In genomic region chr2:25088817-25089485, GRCh38 we compare ENCODE assay signal across 1 cellular context.
TF ChIP-seq lines count a peak whose summit lies in the region.

No MANE protein-coding gene starts in this region.

TF ChIP-seq in HCT116, 20 proteins besides CTCF, POLR2A, EP300 and RAD21 (continued from another document):
- TF ChIP-seq, protein P1, sequence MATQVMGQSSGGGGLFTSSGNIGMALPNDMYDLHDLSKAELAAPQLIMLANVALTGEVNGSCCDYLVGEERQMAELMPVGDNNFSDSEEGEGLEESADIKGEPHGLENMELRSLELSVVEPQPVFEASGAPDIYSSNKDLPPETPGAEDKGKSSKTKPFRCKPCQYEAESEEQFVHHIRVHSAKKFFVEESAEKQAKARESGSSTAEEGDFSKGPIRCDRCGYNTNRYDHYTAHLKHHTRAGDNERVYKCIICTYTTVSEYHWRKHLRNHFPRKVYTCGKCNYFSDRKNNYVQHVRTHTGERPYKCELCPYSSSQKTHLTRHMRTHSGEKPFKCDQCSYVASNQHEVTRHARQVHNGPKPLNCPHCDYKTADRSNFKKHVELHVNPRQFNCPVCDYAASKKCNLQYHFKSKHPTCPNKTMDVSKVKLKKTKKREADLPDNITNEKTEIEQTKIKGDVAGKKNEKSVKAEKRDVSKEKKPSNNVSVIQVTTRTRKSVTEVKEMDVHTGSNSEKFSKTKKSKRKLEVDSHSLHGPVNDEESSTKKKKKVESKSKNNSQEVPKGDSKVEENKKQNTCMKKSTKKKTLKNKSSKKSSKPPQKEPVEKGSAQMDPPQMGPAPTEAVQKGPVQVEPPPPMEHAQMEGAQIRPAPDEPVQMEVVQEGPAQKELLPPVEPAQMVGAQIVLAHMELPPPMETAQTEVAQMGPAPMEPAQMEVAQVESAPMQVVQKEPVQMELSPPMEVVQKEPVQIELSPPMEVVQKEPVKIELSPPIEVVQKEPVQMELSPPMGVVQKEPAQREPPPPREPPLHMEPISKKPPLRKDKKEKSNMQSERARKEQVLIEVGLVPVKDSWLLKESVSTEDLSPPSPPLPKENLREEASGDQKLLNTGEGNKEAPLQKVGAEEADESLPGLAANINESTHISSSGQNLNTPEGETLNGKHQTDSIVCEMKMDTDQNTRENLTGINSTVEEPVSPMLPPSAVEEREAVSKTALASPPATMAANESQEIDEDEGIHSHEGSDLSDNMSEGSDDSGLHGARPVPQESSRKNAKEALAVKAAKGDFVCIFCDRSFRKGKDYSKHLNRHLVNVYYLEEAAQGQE (IDR thresholded peaks at IDR 0.05; ENCODE audit: low read depth) = no peak
- TF ChIP-seq, protein P2, sequence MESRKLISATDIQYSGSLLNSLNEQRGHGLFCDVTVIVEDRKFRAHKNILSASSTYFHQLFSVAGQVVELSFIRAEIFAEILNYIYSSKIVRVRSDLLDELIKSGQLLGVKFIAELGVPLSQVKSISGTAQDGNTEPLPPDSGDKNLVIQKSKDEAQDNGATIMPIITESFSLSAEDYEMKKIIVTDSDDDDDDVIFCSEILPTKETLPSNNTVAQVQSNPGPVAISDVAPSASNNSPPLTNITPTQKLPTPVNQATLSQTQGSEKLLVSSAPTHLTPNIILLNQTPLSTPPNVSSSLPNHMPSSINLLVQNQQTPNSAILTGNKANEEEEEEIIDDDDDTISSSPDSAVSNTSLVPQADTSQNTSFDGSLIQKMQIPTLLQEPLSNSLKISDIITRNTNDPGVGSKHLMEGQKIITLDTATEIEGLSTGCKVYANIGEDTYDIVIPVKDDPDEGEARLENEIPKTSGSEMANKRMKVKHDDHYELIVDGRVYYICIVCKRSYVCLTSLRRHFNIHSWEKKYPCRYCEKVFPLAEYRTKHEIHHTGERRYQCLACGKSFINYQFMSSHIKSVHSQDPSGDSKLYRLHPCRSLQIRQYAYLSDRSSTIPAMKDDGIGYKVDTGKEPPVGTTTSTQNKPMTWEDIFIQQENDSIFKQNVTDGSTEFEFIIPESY (IDR thresholded peaks at IDR 0.05; ENCODE audit: extremely low read depth, insufficient replicate concordance, low read length) = no peak
- TF ChIP-seq SP1 (IDR thresholded peaks at IDR 0.05; ENCODE audit: low read depth) (no peak), ZNF274 (IDR thresholded peaks at IDR 0.05; ENCODE audit: low read depth, low read length) (no peak), EGR1 (IDR thresholded peaks at IDR 0.05; ENCODE audit: low read depth) (no peak), SIN3A (IDR thresholded peaks at IDR 0.05; ENCODE audit: low read depth) (no peak), YY1 (IDR thresholded peaks at IDR 0.05; ENCODE audit: extremely low read depth, insufficient replicate concordance, low read depth, low read length) (no peak), ZFX (IDR thresholded peaks at IDR 0.05) (no peak), ELF1 (IDR thresholded peaks at IDR 0.05; ENCODE audit: borderline replicate concordance, low read depth) (no peak), POLR2AphosphoS5 (IDR thresholded peaks at IDR 0.05; ENCODE audit: low read depth, low read length) (no peak), CBX3 (IDR thresholded peaks at IDR 0.05; ENCODE audit: low read depth) (no peak), FOSL1 (IDR thresholded peaks at IDR 0.05; ENCODE audit: low read depth) (no peak)
- TF ChIP-seq, protein P3, sequence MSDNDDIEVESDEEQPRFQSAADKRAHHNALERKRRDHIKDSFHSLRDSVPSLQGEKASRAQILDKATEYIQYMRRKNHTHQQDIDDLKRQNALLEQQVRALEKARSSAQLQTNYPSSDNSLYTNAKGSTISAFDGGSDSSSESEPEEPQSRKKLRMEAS (IDR thresholded peaks at IDR 0.05) = no peak
